ENCODE assay signal across 1 cellular context in the genomic region with DNA sequence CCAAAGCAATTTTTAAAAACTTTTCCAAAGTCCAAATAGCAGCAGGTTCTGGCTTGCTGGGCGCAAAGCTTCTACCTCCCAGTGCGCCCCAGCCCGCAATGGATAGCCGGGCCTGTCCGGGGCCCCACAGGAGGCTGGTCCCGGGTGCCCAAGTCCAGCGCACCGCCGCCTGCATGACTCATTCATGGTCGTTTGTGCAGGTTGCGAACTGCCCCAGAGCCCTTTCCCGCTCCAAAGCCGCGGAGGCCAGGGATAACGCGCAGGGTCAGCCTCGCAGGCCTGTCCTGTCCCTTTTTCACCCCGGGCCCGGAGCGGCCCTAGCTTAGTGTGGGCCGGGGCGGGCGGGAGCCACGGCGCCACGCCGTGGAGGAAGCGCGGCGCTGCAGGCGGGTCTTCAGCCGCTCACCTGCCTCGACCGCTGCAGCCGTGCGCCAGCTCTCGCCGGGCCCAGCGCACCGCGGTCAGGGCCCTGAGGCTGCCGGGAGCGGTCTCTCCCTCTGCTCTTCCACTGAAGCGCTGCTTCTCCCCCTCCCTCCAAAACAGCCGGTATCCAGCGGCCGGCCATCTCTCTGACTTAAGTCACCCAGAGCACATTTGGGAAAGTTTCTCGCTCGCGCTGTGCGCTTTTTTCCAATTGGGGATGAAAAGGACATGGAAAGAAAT.
TF ChIP-seq lines count a peak whose summit lies in the region.

No MANE protein-coding gene starts in this region.

TF ChIP-seq in HepG2, 621 proteins besides CTCF, POLR2A, EP300 and RAD21 (continued from another document and continues in another):
- TF ChIP-seq HOXA3 (CRISPR knock-in tag; IDR thresholded peaks at IDR 0.05) = peak; percentile 52; the same call in 1 of the 2 replicates
- TF ChIP-seq TBX3 (IDR thresholded peaks at IDR 0.05; ENCODE audit: borderline replicate concordance) = no peak
- TF ChIP-seq CHD4 (IDR thresholded peaks at IDR 0.05; ENCODE audit: borderline replicate concordance, low read length) = no peak
- TF ChIP-seq, protein P1, sequence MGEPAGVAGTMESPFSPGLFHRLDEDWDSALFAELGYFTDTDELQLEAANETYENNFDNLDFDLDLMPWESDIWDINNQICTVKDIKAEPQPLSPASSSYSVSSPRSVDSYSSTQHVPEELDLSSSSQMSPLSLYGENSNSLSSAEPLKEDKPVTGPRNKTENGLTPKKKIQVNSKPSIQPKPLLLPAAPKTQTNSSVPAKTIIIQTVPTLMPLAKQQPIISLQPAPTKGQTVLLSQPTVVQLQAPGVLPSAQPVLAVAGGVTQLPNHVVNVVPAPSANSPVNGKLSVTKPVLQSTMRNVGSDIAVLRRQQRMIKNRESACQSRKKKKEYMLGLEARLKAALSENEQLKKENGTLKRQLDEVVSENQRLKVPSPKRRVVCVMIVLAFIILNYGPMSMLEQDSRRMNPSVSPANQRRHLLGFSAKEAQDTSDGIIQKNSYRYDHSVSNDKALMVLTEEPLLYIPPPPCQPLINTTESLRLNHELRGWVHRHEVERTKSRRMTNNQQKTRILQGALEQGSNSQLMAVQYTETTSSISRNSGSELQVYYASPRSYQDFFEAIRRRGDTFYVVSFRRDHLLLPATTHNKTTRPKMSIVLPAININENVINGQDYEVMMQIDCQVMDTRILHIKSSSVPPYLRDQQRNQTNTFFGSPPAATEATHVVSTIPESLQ (CRISPR knock-in tag; conservative IDR thresholded peaks at IDR 0.05) = no peak
- no peak for TF ChIP-seq JDP2 (CRISPR knock-in tag; IDR thresholded peaks at IDR 0.05; ENCODE audit: borderline replicate concordance)
- no peak for TF ChIP-seq NFIC (IDR thresholded peaks at IDR 0.05; ENCODE audit: low read length)
- TF ChIP-seq ZNF547 (CRISPR knock-in tag; IDR thresholded peaks at IDR 0.05) = 0 out of 2 replicates have a peak, but pooled peaks have one; percentile 38
- TF ChIP-seq, protein P2, sequence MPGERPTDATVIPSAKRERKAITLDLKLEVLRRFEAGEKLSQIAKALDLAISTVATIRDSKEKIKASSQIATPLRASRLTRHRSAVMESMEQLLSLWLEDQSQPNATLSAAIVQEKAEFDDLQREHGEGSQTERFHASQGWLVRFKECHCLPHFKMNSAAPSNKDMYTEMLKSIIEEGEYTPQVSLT (CRISPR knock-in tag; IDR thresholded peaks at IDR 0.05; ENCODE audit: borderline replicate concordance, low read depth) = no peak
- no peak for TF ChIP-seq ZNF468 (CRISPR knock-in tag; IDR thresholded peaks at IDR 0.05)
- no peak for TF ChIP-seq HMG20A (CRISPR knock-in tag; IDR thresholded peaks at IDR 0.05; ENCODE audit: borderline replicate concordance)
- TF ChIP-seq FOXP1 (IDR thresholded peaks at IDR 0.05) = no peak
- no peak for TF ChIP-seq FOXP1 (CRISPR knock-in tag; IDR thresholded peaks at IDR 0.05)
- TF ChIP-seq ZNF235 (CRISPR knock-in tag; IDR thresholded peaks at IDR 0.05; ENCODE audit: borderline replicate concordance) = no peak
- TF ChIP-seq, protein P3, sequence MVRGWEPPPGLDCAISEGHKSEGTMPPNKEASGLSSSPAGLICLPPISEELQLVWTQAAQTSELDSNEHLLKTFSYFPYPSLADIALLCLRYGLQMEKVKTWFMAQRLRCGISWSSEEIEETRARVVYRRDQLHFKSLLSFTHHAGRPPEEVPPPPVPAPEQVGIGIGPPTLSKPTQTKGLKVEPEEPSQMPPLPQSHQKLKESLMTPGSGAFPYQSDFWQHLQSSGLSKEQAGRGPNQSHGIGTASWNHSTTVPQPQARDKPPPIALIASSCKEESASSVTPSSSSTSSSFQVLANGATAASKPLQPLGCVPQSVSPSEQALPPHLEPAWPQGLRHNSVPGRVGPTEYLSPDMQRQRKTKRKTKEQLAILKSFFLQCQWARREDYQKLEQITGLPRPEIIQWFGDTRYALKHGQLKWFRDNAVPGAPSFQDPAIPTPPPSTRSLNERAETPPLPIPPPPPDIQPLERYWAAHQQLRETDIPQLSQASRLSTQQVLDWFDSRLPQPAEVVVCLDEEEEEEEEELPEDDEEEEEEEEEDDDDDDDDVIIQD (CRISPR knock-in tag; IDR thresholded peaks at IDR 0.05; ENCODE audit: low read depth) = no peak
- TF ChIP-seq, protein P4, sequence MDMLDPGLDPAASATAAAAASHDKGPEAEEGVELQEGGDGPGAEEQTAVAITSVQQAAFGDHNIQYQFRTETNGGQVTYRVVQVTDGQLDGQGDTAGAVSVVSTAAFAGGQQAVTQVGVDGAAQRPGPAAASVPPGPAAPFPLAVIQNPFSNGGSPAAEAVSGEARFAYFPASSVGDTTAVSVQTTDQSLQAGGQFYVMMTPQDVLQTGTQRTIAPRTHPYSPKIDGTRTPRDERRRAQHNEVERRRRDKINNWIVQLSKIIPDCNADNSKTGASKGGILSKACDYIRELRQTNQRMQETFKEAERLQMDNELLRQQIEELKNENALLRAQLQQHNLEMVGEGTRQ (IDR thresholded peaks at IDR 0.05; ENCODE audit: low read depth, low read length) = no peak
- TF ChIP-seq, protein P4 (CRISPR knock-in tag; IDR thresholded peaks at IDR 0.05; ENCODE audit: borderline replicate concordance) = no peak
- TF ChIP-seq, protein P5, sequence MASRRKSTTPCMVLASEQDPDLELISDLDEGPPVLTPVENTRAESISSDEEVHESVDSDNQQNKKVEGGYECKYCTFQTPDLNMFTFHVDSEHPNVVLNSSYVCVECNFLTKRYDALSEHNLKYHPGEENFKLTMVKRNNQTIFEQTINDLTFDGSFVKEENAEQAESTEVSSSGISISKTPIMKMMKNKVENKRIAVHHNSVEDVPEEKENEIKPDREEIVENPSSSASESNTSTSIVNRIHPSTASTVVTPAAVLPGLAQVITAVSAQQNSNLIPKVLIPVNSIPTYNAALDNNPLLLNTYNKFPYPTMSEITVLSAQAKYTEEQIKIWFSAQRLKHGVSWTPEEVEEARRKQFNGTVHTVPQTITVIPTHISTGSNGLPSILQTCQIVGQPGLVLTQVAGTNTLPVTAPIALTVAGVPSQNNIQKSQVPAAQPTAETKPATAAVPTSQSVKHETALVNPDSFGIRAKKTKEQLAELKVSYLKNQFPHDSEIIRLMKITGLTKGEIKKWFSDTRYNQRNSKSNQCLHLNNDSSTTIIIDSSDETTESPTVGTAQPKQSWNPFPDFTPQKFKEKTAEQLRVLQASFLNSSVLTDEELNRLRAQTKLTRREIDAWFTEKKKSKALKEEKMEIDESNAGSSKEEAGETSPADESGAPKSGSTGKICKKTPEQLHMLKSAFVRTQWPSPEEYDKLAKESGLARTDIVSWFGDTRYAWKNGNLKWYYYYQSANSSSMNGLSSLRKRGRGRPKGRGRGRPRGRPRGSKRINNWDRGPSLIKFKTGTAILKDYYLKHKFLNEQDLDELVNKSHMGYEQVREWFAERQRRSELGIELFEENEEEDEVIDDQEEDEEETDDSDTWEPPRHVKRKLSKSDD (CRISPR knock-in tag; IDR thresholded peaks at IDR 0.05; ENCODE audit: low read depth) = no peak
- TF ChIP-seq ZNF44 (CRISPR knock-in tag; IDR thresholded peaks at IDR 0.05) = no peak
- no peak for TF ChIP-seq DPF2 (CRISPR knock-in tag; IDR thresholded peaks at IDR 0.05; ENCODE audit: borderline replicate concordance, low read depth)
- TF ChIP-seq ZNF550 (CRISPR knock-in tag; IDR thresholded peaks at IDR 0.05; ENCODE audit: borderline replicate concordance) = no peak
- TF ChIP-seq GPN1 (CRISPR knock-in tag; IDR thresholded peaks at IDR 0.05; ENCODE audit: borderline replicate concordance) = no peak
- TF ChIP-seq, protein P6, sequence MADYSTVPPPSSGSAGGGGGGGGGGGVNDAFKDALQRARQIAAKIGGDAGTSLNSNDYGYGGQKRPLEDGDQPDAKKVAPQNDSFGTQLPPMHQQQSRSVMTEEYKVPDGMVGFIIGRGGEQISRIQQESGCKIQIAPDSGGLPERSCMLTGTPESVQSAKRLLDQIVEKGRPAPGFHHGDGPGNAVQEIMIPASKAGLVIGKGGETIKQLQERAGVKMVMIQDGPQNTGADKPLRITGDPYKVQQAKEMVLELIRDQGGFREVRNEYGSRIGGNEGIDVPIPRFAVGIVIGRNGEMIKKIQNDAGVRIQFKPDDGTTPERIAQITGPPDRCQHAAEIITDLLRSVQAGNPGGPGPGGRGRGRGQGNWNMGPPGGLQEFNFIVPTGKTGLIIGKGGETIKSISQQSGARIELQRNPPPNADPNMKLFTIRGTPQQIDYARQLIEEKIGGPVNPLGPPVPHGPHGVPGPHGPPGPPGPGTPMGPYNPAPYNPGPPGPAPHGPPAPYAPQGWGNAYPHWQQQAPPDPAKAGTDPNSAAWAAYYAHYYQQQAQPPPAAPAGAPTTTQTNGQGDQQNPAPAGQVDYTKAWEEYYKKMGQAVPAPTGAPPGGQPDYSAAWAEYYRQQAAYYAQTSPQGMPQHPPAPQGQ (CRISPR knock-in tag; IDR thresholded peaks at IDR 0.05; ENCODE audit: borderline replicate concordance) = no peak
- TF ChIP-seq, protein P7, sequence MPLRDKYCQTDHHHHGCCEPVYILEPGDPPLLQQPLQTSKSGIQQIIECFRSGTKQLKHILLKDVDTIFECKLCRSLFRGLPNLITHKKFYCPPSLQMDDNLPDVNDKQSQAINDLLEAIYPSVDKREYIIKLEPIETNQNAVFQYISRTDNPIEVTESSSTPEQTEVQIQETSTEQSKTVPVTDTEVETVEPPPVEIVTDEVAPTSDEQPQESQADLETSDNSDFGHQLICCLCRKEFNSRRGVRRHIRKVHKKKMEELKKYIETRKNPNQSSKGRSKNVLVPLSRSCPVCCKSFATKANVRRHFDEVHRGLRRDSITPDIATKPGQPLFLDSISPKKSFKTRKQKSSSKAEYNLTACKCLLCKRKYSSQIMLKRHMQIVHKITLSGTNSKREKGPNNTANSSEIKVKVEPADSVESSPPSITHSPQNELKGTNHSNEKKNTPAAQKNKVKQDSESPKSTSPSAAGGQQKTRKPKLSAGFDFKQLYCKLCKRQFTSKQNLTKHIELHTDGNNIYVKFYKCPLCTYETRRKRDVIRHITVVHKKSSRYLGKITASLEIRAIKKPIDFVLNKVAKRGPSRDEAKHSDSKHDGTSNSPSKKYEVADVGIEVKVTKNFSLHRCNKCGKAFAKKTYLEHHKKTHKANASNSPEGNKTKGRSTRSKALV (CRISPR knock-in tag; IDR thresholded peaks at IDR 0.05) = peak; percentile 99
- TF ChIP-seq ZNF24 (IDR thresholded peaks at IDR 0.05) = no peak
- no peak for TF ChIP-seq CEBPG (CRISPR knock-in tag; IDR thresholded peaks at IDR 0.05)
- TF ChIP-seq HHEX (CRISPR knock-in tag; IDR thresholded peaks at IDR 0.05) = no peak
- TF ChIP-seq, protein P8, sequence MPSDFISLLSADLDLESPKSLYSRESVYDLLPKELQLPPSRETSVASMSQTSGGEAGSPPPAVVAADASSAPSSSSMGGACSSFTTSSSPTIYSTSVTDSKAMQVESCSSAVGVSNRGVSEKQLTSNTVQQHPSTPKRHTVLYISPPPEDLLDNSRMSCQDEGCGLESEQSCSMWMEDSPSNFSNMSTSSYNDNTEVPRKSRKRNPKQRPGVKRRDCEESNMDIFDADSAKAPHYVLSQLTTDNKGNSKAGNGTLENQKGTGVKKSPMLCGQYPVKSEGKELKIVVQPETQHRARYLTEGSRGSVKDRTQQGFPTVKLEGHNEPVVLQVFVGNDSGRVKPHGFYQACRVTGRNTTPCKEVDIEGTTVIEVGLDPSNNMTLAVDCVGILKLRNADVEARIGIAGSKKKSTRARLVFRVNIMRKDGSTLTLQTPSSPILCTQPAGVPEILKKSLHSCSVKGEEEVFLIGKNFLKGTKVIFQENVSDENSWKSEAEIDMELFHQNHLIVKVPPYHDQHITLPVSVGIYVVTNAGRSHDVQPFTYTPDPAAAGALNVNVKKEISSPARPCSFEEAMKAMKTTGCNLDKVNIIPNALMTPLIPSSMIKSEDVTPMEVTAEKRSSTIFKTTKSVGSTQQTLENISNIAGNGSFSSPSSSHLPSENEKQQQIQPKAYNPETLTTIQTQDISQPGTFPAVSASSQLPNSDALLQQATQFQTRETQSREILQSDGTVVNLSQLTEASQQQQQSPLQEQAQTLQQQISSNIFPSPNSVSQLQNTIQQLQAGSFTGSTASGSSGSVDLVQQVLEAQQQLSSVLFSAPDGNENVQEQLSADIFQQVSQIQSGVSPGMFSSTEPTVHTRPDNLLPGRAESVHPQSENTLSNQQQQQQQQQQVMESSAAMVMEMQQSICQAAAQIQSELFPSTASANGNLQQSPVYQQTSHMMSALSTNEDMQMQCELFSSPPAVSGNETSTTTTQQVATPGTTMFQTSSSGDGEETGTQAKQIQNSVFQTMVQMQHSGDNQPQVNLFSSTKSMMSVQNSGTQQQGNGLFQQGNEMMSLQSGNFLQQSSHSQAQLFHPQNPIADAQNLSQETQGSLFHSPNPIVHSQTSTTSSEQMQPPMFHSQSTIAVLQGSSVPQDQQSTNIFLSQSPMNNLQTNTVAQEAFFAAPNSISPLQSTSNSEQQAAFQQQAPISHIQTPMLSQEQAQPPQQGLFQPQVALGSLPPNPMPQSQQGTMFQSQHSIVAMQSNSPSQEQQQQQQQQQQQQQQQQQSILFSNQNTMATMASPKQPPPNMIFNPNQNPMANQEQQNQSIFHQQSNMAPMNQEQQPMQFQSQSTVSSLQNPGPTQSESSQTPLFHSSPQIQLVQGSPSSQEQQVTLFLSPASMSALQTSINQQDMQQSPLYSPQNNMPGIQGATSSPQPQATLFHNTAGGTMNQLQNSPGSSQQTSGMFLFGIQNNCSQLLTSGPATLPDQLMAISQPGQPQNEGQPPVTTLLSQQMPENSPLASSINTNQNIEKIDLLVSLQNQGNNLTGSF (CRISPR knock-in tag; IDR thresholded peaks at IDR 0.05) = no peak
- TF ChIP-seq, protein P9, sequence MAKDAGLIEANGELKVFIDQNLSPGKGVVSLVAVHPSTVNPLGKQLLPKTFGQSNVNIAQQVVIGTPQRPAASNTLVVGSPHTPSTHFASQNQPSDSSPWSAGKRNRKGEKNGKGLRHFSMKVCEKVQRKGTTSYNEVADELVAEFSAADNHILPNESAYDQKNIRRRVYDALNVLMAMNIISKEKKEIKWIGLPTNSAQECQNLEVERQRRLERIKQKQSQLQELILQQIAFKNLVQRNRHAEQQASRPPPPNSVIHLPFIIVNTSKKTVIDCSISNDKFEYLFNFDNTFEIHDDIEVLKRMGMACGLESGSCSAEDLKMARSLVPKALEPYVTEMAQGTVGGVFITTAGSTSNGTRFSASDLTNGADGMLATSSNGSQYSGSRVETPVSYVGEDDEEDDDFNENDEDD (CRISPR knock-in tag; IDR thresholded peaks at IDR 0.05; ENCODE audit: borderline replicate concordance) = peak; percentile 59; the same call in 1 of the 2 replicates
- TF ChIP-seq ZNF614 (CRISPR knock-in tag; IDR thresholded peaks at IDR 0.05; ENCODE audit: borderline replicate concordance) = no peak
- TF ChIP-seq TGIF2 (CRISPR knock-in tag; IDR thresholded peaks at IDR 0.05) = no peak
- peak; percentile 41 for TF ChIP-seq PHF8 (CRISPR knock-in tag; IDR thresholded peaks at IDR 0.05)
- no peak for TF ChIP-seq SMAD9 (CRISPR knock-in tag; IDR thresholded peaks at IDR 0.05)
- TF ChIP-seq, protein P10, sequence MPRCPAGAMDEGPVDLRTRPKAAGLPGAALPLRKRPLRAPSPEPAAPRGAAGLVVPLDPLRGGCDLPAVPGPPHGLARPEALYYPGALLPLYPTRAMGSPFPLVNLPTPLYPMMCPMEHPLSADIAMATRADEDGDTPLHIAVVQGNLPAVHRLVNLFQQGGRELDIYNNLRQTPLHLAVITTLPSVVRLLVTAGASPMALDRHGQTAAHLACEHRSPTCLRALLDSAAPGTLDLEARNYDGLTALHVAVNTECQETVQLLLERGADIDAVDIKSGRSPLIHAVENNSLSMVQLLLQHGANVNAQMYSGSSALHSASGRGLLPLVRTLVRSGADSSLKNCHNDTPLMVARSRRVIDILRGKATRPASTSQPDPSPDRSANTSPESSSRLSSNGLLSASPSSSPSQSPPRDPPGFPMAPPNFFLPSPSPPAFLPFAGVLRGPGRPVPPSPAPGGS (CRISPR knock-in tag; IDR thresholded peaks at IDR 0.05) = 0 out of 2 replicates have a peak, but pooled peaks have one; percentile 25
- TF ChIP-seq ZNF430 (CRISPR knock-in tag; IDR thresholded peaks at IDR 0.05) = no peak
